14 cellular contexts compared by ENCODE assay signal in genomic region chr12:508145-508544, GRCh38. TPM values are rescaled to one million over a fixed set of nuclear protein-coding genes. Genes with fewer than 3 reads are reported as not detected.
"Had no signal": no experiment of that assay in that cellular context is flagged by ENCODE, and none has a peak within 500 bp of the region (broad histone marks: within the 10 kb centered on the region; RNA-seq: fewer than 3 reads in every experiment).

No MANE protein-coding gene starts in this region.

- H3K9me3 ChIP-seq: gastrocnemius medialis, thoracic aorta had no signal

- H3K4me3 ChIP-seq: gastrocnemius medialis, thoracic aorta had no signal

- H3K27ac ChIP-seq: gastrocnemius medialis, thoracic aorta had no signal

- DNase-seq: activated CD4-positive, alpha-beta T cell treated with anti-CD3 and anti-CD28 coated beads for 1 hour; activated CD4-positive, alpha-beta T cell treated with anti-CD3 and anti-CD28 coated beads, Interleukin-2, amount 50 U/mL, for 48 hours; activated gamma-delta T cell treated with Interleukin-2 at 50 U/mL for 16 hours; activated naive CD8-positive, alpha-beta T cell treated with anti-CD3 and anti-CD28 coated beads for 36 hours; activated T-cell treated with anti-CD3 and anti-CD28 coated beads, Interleukin-2, amount 50 U/mL, for 4 hours; anterior cingulate cortex; gastrocnemius medialis; stimulated activated CD4-positive, alpha-beta T cell treated with anti-CD3 and anti-CD28 coated beads, Interleukin-4, amount 100 ng/mL, for 4 hours; stimulated activated naive CD8-positive, alpha-beta T cell treated with anti-CD3 and anti-CD28 coated beads, Interleukin-15, amount 100 ng/mL, for 72 hours; T1000 had no signal

- ATAC-seq: activated T-cell treated with anti-CD3 and anti-CD28 coated beads, Interleukin-2, amount 50 U/mL, for 4 hours; gastrocnemius medialis; stimulated activated naive CD8-positive, alpha-beta T cell treated with anti-CD3 and anti-CD28 coated beads, Interleukin-15, amount 100 ng/mL, for 72 hours had no signal

- FAIRE-seq: endothelial cell of umbilical vein had no signal

- H3K27me3 ChIP-seq: gastrocnemius medialis had no signal

- H3K36me3 ChIP-seq: gastrocnemius medialis, thoracic aorta had no signal

RNA-seq across cellular contexts. Expression of gene B4GALNT3, which starts 48.4 kb away (rescaled TPM):
- total RNA-seq: endothelial cell of umbilical vein, fibroblast of lung, pulmonary artery endothelial cell had no signal
- polyA plus RNA-seq: fibroblast of lung had no signal
